In the genomic region with DNA sequence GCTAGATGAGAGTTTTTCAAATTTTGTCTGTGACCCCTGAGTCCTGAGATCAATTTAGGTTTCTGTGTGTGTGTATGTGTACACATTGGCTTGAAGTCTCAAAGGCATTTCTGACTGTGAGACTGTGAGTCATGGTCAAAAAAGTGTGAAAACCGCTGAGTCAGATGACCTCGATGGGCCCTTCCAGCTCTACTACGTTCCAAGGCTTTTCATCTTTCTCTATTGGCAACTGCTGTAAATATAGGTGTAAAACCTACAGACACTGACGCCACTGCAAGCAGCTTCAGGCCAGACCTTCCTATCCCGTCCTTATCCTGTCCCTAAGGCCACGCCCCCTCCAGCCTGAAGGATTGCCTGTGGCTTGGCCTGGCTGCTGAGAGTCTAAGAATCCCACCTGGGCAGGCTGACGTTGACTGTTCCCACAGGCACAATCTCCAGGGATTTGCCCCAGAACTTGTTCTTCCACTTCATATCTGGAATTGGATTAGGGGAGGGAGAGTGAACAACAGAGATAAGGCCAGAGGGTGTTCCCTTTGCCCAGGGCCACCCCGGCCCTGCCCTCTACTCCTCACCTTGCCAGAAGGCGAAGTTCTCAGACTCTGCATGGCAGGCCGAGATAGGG, we compare ENCODE assay signal across 1 cellular context.
TF ChIP-seq lines count a peak whose summit lies in the region.

No MANE protein-coding gene starts in this region.

TF ChIP-seq in WTC11, 78 proteins besides CTCF, POLR2A, EP300 and RAD21 (continued from another document):
- TF ChIP-seq ZNF219 (CRISPR knock-in tag; IDR thresholded peaks at IDR 0.05; ENCODE audit: borderline replicate concordance): no peak
TF ChIP-seq in WTC11: peak in this region for 0.
